In the genomic region with DNA sequence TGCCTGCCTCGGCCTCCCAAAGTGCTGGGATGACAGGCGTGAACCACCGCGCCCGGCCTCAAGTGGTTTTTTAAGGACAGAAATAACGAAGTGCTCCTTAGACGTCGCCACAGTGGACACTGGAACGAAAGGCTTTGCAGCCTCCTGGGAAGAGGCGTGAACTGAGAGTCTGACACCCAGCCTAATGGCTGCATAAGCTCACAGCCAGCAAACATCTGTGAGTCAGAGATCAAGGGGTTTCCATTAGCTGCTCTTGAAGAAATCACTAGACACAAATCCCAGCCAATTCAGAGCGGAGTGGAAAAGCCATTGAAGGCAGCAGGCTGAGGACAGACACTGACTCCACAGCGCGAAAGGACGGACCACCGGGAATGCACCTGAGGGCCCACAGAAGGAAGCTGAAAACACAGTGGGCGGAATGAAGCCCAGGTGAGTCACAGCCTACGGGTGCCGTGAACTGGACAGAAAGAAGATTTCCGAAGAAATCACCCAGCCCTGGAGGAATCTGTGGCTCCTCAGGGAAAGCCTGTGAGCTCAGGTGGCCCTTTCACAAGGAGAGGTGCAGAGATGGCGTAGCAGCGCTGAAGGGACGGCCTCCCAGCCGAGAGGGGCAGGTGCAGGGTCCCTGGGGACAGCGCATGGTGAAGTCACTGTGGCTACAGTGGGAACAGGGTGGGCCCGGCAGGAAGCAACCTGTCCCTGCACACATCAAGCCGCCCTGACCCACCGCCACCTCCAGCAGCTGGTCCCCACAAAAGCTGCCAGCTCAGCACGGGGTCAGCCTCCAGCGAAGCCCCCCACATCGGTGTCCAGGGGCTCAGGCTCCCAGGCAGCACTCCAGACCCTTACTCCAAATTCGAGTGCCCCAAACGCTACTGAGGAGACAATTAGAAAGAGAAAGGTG, we compare ENCODE assay signal across 21 cellular contexts. TPM values are rescaled to one million over a fixed set of nuclear protein-coding genes. Genes with fewer than 3 reads are reported as not detected.
DNase-seq lines count a peak whose midpoint lies in the region; ATAC-seq and TF ChIP-seq lines count a peak whose summit lies in the region.
"Had no signal": no experiment of that assay in that cellular context is flagged by ENCODE, and none has a peak within 500 bp of the region (broad histone marks: within the 10 kb centered on the region; RNA-seq: fewer than 3 reads in every experiment).

No MANE protein-coding gene starts in this region.

- H3K4me2 ChIP-seq in Karpas-422 (ENCODE audit: low read depth, low read length, poor library complexity, severe bottlenecking), result no peak overlapping the region

- H3K27me3 ChIP-seq in Karpas-422 (ENCODE audit: low read length) (no peaks in the 10 kb centered on the region), body of pancreas (no peaks in the 10 kb centered on the region)

- H3K4me3 Mint-ChIP-seq in activated B cell treated with CpG ODN at 0.5 μM for 24 hours, result no peak overlapping the region
- H3K4me3 Mint-ChIP-seq: CD4-positive, alpha-beta memory T cell; natural killer cell treated with Interleukin-12 subunit alpha and Interleukin-12 subunit beta and Interleukin-15 and Interleukin-18, amount 100 ng/mL, for 72 hours had no signal

- WGBS in body of pancreas, 2 donors, result 81 to 87% methylated on average over 25 to 30 of the region's 32 CpGs

- no peak overlapping the region for H3K9ac ChIP-seq in Karpas-422 (ENCODE audit: low read length)

- H3K4me3 ChIP-seq in Karpas-422 (ENCODE audit: low read length) (no peak overlapping the region), mucosa of descending colon (no peak overlapping the region), body of pancreas (no peak overlapping the region)
- H3K4me3 ChIP-seq: esophagus muscularis mucosa, suprapubic skin had no signal

- CTCF ChIA-PET in activated B cell treated with CpG ODN at 0.5 μM for 24 hours (lab: Charles Lee), result interaction anchor here (0.6 kb wide), 1 partner anchor 175 kb away, joined by 3 read pairs; no protein-coding TSS in a partner anchor

- DNase-seq in ELR (ENCODE audit: low read depth), result peak; percentile 34
- peak; percentile 60 for DNase-seq in Karpas-422
- DNase-seq in activated B cell treated with CpG ODN at 0.5 μM for 24 hours, result no peak
- DNase-seq in mucosa of descending colon, result peak in 2 of 3 donors; percentile 20 to 48
- DNase-seq in DMS153 treated with DMSO at 0.1 percent for 48 hours (lab: John Stamatoyannopoulos, UW; ENCODE audit: unreplicated experiment), result no peak
- DNase-seq in activated CD8-positive, alpha-beta memory T cell treated with anti-CD3 and anti-CD28 coated beads, Interleukin-2, amount 50 U/mL, for 48 hours, result no peak
- DNase-seq in body of pancreas, result no peak
- DNase-seq: activated CD4-positive, alpha-beta T cell treated with anti-CD3 and anti-CD28 coated beads, Interleukin-2, amount 50 U/mL, for 1 hour; activated gamma-delta T cell; amniotic stem cell; central memory CD4-positive, alpha-beta T cell; DMS79; effector CD4-positive, alpha-beta T cell; KG1; NCI-H2081; NCI-H748 treated with DMSO at 0.1 percent for 48 hours had no signal

- H3K4me1 ChIP-seq in Karpas-422 (ENCODE audit: low read length), result peaks cover 9% of the 10 kb centered on the region
- peaks cover 7% of the 10 kb centered on the region for H3K4me1 ChIP-seq in mucosa of descending colon (ENCODE audit: low read depth)
- peaks cover 5% of the 10 kb centered on the region for H3K4me1 ChIP-seq in body of pancreas
- H3K4me1 ChIP-seq: esophagus muscularis mucosa had no signal

- H3K9me3 Mint-ChIP-seq in activated B cell treated with CpG ODN at 0.5 μM for 24 hours, result no peaks in the 10 kb centered on the region
- H3K9me3 Mint-ChIP-seq: CD4-positive, alpha-beta memory T cell; natural killer cell treated with Interleukin-12 subunit alpha and Interleukin-12 subunit beta and Interleukin-15 and Interleukin-18, amount 100 ng/mL, for 72 hours had no signal

- H3K79me2 ChIP-seq in Karpas-422 (ENCODE audit: low read length), result no peaks in the 10 kb centered on the region

- H3K36me3 Mint-ChIP-seq in activated B cell treated with CpG ODN at 0.5 μM for 24 hours (ENCODE audit: low read depth), result peaks cover 5% of the 10 kb centered on the region
- H3K36me3 Mint-ChIP-seq: CD4-positive, alpha-beta memory T cell; natural killer cell treated with Interleukin-12 subunit alpha and Interleukin-12 subunit beta and Interleukin-15 and Interleukin-18, amount 100 ng/mL, for 72 hours had no signal

- no peak overlapping the region for H3K27ac Mint-ChIP-seq in activated B cell treated with CpG ODN at 0.5 μM for 24 hours
- H3K27ac Mint-ChIP-seq: CD4-positive, alpha-beta memory T cell; natural killer cell treated with Interleukin-12 subunit alpha and Interleukin-12 subunit beta and Interleukin-15 and Interleukin-18, amount 100 ng/mL, for 72 hours had no signal

- TF ChIP-seq CTCF in activated B cell treated with CpG ODN at 0.5 μM for 24 hours (IDR thresholded peaks at IDR 0.05), result no peak
- TF ChIP-seq CTCF in mucosa of descending colon (IDR thresholded peaks at IDR 0.05), result no peak
- no peak for TF ChIP-seq CTCF in body of pancreas (IDR thresholded peaks at IDR 0.05)

- no peaks in the 10 kb centered on the region for H3K27me3 Mint-ChIP-seq in activated B cell treated with CpG ODN at 0.5 μM for 24 hours
- H3K27me3 Mint-ChIP-seq: CD4-positive, alpha-beta memory T cell; natural killer cell treated with Interleukin-12 subunit alpha and Interleukin-12 subunit beta and Interleukin-15 and Interleukin-18, amount 100 ng/mL, for 72 hours had no signal

- intact Hi-C loops in activated B cell treated with CpG ODN at 0.5 μM for 24 hours (cut with micrococcal nuclease) (no loop called here), mucosa of descending colon (cut with DNase I, micrococcal nuclease) (no loop called here), body of pancreas (cut with DNase I) (no loop called here)

- H3K36me3 ChIP-seq in Karpas-422 (ENCODE audit: insufficient read depth, low read length) (no peaks in the 10 kb centered on the region), mucosa of descending colon (ENCODE audit: low read depth) (no peaks in the 10 kb centered on the region), body of pancreas (replicated peaks in 1 of 2; ENCODE audit: insufficient read depth in 1 of 2, low read depth in 2 of 2) (no peaks in the 10 kb centered on the region)
- H3K36me3 ChIP-seq: esophagus muscularis mucosa, suprapubic skin had no signal

- TF ChIP-seq POLR2A in body of pancreas (IDR thresholded peaks at IDR 0.05), result no peak

- H3K9me2 ChIP-seq in Karpas-422 (replicated peaks; ENCODE audit: insufficient read depth, low read length), result no peaks in the 10 kb centered on the region

- H4K20me1 ChIP-seq in Karpas-422 (ENCODE audit: insufficient read depth, low read depth, low read length), result peaks cover 8% of the 10 kb centered on the region; the same call in 1 of the 2 replicates

- H3K27ac ChIP-seq in Karpas-422 (ENCODE audit: low read length) (no peak overlapping the region), body of pancreas (no peak overlapping the region)
- H3K27ac ChIP-seq: esophagus muscularis mucosa, suprapubic skin had no signal

- H3K9me3 ChIP-seq in Karpas-422 (ENCODE audit: low read length), result no peaks in the 10 kb centered on the region
- no peaks in the 10 kb centered on the region for H3K9me3 ChIP-seq in mucosa of descending colon
- no peaks in the 10 kb centered on the region for H3K9me3 ChIP-seq in body of pancreas
- H3K9me3 ChIP-seq: esophagus muscularis mucosa, suprapubic skin had no signal

- no peak overlapping the region for H2AFZ ChIP-seq in Karpas-422 (ENCODE audit: low read length)

- POLR2A ChIA-PET in activated B cell treated with CpG ODN at 0.5 μM for 24 hours (lab: Charles Lee), result no interaction called here

- peak; percentile 34 for ATAC-seq in activated B cell treated with CpG ODN at 0.5 μM for 24 hours (ENCODE audit: low read depth)
- no peak for ATAC-seq in mucosa of descending colon
- ATAC-seq in body of pancreas, result no peak
- ATAC-seq: natural killer cell treated with Interleukin-12 subunit alpha and Interleukin-12 subunit beta and Interleukin-15 and Interleukin-18, amount 100 ng/mL, for 72 hours had no signal

- H3K4me1 Mint-ChIP-seq in activated B cell treated with CpG ODN at 0.5 μM for 24 hours, result no peaks in the 10 kb centered on the region

RNA-seq across cellular contexts. Expression of gene LMNTD2, which starts 11.6 kb away (rescaled TPM):
- total RNA-seq in Karpas-422 (2014; rRNA removed; shearing (Covaris generic); ENCODE audit: low replicate concordance), result 6.2 and 14.3 TPM in 2 replicates
- 8.6 and 9.1 TPM in 2 replicates for total RNA-seq in activated B cell treated with CpG ODN at 0.5 μM for 24 hours
- total RNA-seq in mucosa of descending colon, result 10 to 100 TPM in 2 of 3 donors, 1 to 10 TPM in 1; 5.4 to 19.1 (median 10.7) TPM
- 10 to 100 TPM in 1 of 2 donors, 1 to 10 TPM in 1; 6.0 to 12.9 TPM for total RNA-seq in body of pancreas

RNA-seq across cellular contexts. Expression of gene LRRC56, which starts 11.6 kb away (rescaled TPM):
- total RNA-seq in Karpas-422 (2014; rRNA removed; shearing (Covaris generic); ENCODE audit: low replicate concordance), result 0.37 and 4.6 TPM in 2 replicates
- total RNA-seq in activated B cell treated with CpG ODN at 0.5 μM for 24 hours (7.1 and 7.9 TPM in 2 replicates), mucosa of descending colon (1 to 10 TPM; 1.5 to 5.2 (median 4.8) TPM), body of pancreas (1 to 10 TPM; 1.6 to 2.3 TPM)
- total RNA-seq: RPMI7951 had no signal

RNA-seq across cellular contexts. Expression of gene RASSF7, which starts 11.8 kb away (rescaled TPM):
- 13.8 and 29.1 TPM in 2 replicates for total RNA-seq in Karpas-422 (2014; rRNA removed; shearing (Covaris generic); ENCODE audit: low replicate concordance)
- total RNA-seq in activated B cell treated with CpG ODN at 0.5 μM for 24 hours (14.2 and 14.9 TPM in 2 replicates), mucosa of descending colon (100 to 1,000 TPM in 1 of 3 donors, 10 to 100 TPM in 2; 45.7 to 108 (median 83.7) TPM), body of pancreas (100 to 1,000 TPM in 1 of 2 donors, 10 to 100 TPM in 1; 49.5 to 134 TPM)

RNA-seq across cellular contexts. Expression of gene HRAS, which starts 13.6 kb away (rescaled TPM):
- total RNA-seq in Karpas-422 (2014; rRNA removed; shearing (Covaris generic); ENCODE audit: low replicate concordance), result 8.5 and 53.1 TPM in 2 replicates
- total RNA-seq in activated B cell treated with CpG ODN at 0.5 μM for 24 hours (37.2 and 43.9 TPM in 2 replicates), mucosa of descending colon (10 to 100 TPM; 41.4 to 50.6 (median 50.1) TPM), body of pancreas (10 to 100 TPM; 13.0 to 15.8 TPM)

RNA-seq across cellular contexts. Expression of gene PHRF1, which starts 27.3 kb away (rescaled TPM):
- total RNA-seq in Karpas-422 (2014; rRNA removed; shearing (Covaris generic); ENCODE audit: low replicate concordance), result 8.7 and 20.9 TPM in 2 replicates
- total RNA-seq in activated B cell treated with CpG ODN at 0.5 μM for 24 hours (42.7 and 49.6 TPM in 2 replicates), mucosa of descending colon (10 to 100 TPM; 35.0 to 40.2 (median 35.0) TPM), body of pancreas (10 to 100 TPM; 18.2 to 34.3 TPM)

Comparison
In these comparisons a context has a peak if more than half of its experiments do, and no peak if none do; other contexts are left out.
1. DNase-seq: peak in ELR (single experiment), Karpas-422 (single experiment) and mucosa of descending colon (2 of 3); none in activated B cell treated with CpG ODN at 0.5 μM for 24 hours (single experiment), DMS153 treated with DMSO at 0.1 percent for 48 hours (single experiment), activated CD8-positive, alpha-beta memory T cell treated with anti-CD3 and anti-CD28 coated beads, Interleukin-2, amount 50 U/mL, for 48 hours (single experiment) and body of pancreas (0 of 4).